23 cellular contexts compared by ENCODE assay signal in the genomic region with DNA sequence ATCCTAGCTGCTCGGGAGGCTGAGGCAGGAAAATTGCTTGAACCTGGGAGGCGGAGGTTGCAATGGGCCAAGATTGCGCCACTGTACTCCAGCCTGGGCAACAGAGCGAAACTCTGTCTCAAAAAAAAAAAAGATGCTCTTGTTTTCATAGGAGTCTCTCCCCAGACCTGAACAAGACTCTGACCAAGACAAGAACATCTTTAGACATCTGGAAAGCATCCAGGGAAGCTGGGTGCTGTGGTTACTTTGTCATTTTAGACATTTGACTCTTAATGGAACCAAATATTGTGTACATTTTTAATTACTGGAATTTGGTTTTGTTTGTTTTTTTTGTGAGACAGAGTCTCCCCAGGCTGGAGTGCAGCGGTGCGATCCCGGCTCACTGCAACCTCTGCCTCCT.
"Had no signal": no experiment of that assay in that cellular context is flagged by ENCODE, and none has a peak within 500 bp of the region (broad histone marks: within the 10 kb centered on the region; RNA-seq: fewer than 3 reads in every experiment).

No MANE protein-coding gene starts in this region.

- DNase-seq: hippocampal formation; kidney; left colon; left ventricle myocardium inferior; mesendoderm; mucosa of descending colon; naive thymus-derived CD4-positive, alpha-beta T cell; ovary; right lobe of liver; stimulated activated CD4-positive, alpha-beta T cell treated with anti-CD3 and anti-CD28 coated beads, Interleukin-1b, Interleukin-23, amount 100 ng/mL, for 48 hours; stimulated activated CD4-positive, alpha-beta T cell treated with anti-CD3 and anti-CD28 coated beads, Interleukin-2, amount 100 ng/mL, for 48 hours; stimulated activated CD4-positive, alpha-beta T cell treated with anti-CD3 and anti-CD28 coated beads, Interleukin-4, amount 100 ng/mL, for 4 hours; stimulated activated CD8-positive, alpha-beta memory T cell treated with anti-CD3 and anti-CD28 coated beads, Interleukin-4, amount 100 ng/mL, for 48 hours; stimulated activated naive CD4-positive, alpha-beta T cell treated with Interleukin-2 at 50 U/mL for 16 hours; stimulated activated naive CD8-positive, alpha-beta T cell treated with anti-CD3 and anti-CD28 coated beads, Interleukin-15, amount 100 ng/mL, for 72 hours; substantia nigra; uterus had no signal

- ATAC-seq: left colon; mucosa of descending colon; naive thymus-derived CD4-positive, alpha-beta T cell; natural killer cell treated with Interleukin-12 subunit alpha and Interleukin-12 subunit beta and Interleukin-15 and Interleukin-18, amount 100 ng/mL, for 72 hours; right lobe of liver; stimulated activated memory B cell treated with anti-CD40 and anti-IgM and Interleukin-4, amounts not matched to agents 10 μg/mL and 1 μg/mL and 100 μg/mL, for 72 hours; stimulated activated naive CD8-positive, alpha-beta T cell treated with anti-CD3 and anti-CD28 coated beads, Interleukin-15, amount 100 ng/mL, for 72 hours had no signal

- H3K4me3 ChIP-seq: left ventricle myocardium inferior, lung, mucosa of descending colon, ovary, right atrium auricular region, right lobe of liver, smooth muscle cell, tibial nerve, uterus had no signal
